17 cellular contexts compared by ENCODE assay signal in genomic region chr5:3004361-3005080, GRCh38.
"Had no signal": no experiment of that assay in that cellular context is flagged by ENCODE, and none has a peak within 500 bp of the region (broad histone marks: within the 10 kb centered on the region; RNA-seq: fewer than 3 reads in every experiment).

No MANE protein-coding gene starts in this region.

- H3K9me3 Mint-ChIP-seq: neural crest cell had no signal

- H3K27me3 ChIP-seq: foreskin keratinocyte, ovary, thyroid gland, upper lobe of left lung had no signal

- H3K4me3 Mint-ChIP-seq: effector memory CD8-positive, alpha-beta T cell; naive thymus-derived CD8-positive, alpha-beta T cell; neural crest cell had no signal

- H3K4me1 Mint-ChIP-seq: naive thymus-derived CD8-positive, alpha-beta T cell; neural crest cell had no signal

- H3K36me3 ChIP-seq: ovary, suprapubic skin, thyroid gland, upper lobe of left lung had no signal

- H3K36me3 Mint-ChIP-seq: naive thymus-derived CD8-positive, alpha-beta T cell had no signal

- FAIRE-seq: small intestine had no signal

- H3K9me3 ChIP-seq: ovary, suprapubic skin, thyroid gland, upper lobe of left lung had no signal

- H3K4me3 ChIP-seq: mucosa of descending colon, ovary, suprapubic skin, thyroid gland, upper lobe of left lung had no signal

- H3K27ac ChIP-seq: foreskin keratinocyte, ovary, suprapubic skin, thyroid gland, upper lobe of left lung had no signal

- H3K27ac Mint-ChIP-seq: effector memory CD8-positive, alpha-beta T cell; naive thymus-derived CD8-positive, alpha-beta T cell had no signal

- DNase-seq: central memory CD4-positive, alpha-beta T cell; effector memory CD8-positive, alpha-beta T cell; foreskin keratinocyte; kidney glomerular epithelial cell; mammary epithelial cell; mucosa of descending colon; naive thymus-derived CD8-positive, alpha-beta T cell; ovary; right cardiac atrium; small intestine; stimulated activated CD4-positive, alpha-beta T cell treated with anti-CD3 and anti-CD28 coated beads, Interleukin-12 subunit alpha, Interleukin-12 subunit beta, amount 100 ng/mL, for 4 hours; stimulated activated CD4-positive, alpha-beta T cell treated with anti-CD3 and anti-CD28 coated beads, Interleukin-2, amount 100 ng/mL, for 48 hours; stimulated activated naive CD8-positive, alpha-beta T cell treated with anti-CD3 and anti-CD28 coated beads, Interleukin-15, Interleukin-2, amounts not matched to agents 100 U/mL and 50 U/mL, for 24 hours; thyroid gland; upper lobe of left lung had no signal

- H3K27me3 Mint-ChIP-seq: effector memory CD8-positive, alpha-beta T cell; naive thymus-derived CD8-positive, alpha-beta T cell had no signal

- H3K4me1 ChIP-seq: foreskin keratinocyte, suprapubic skin, thyroid gland, upper lobe of left lung had no signal

- ATAC-seq: effector memory CD8-positive, alpha-beta T cell; foreskin keratinocyte; mucosa of descending colon; naive thymus-derived CD8-positive, alpha-beta T cell; right cardiac atrium; stimulated activated naive CD8-positive, alpha-beta T cell treated with anti-CD3 and anti-CD28 coated beads, Interleukin-15, Interleukin-2, amounts not matched to agents 100 U/mL and 50 U/mL, for 24 hours had no signal
